27 cellular contexts compared by ENCODE assay signal in the genomic region with DNA sequence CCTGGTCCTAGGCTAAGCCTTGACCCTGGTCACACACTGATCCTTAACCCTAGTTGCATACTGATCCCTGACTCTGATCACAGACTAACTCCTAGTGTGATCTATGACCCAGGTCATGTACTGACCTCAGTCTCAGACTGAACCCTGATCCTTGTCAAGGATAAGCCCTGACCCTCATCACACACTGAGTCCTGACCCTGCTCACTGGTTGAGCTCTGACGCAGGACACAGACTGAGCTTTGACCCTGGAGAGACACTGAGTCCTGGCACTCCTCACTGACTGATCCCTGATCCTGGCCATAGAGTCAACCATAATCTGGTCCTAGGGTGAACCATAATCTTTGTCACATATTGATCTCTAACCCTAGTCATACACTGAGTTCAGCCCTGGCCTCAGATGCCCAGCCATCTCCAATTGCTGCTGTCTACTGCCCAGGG. TPM values are rescaled to one million over a fixed set of nuclear protein-coding genes. Genes with fewer than 3 reads are reported as not detected.
DNase-seq lines count a peak whose midpoint lies in the region; ATAC-seq and TF ChIP-seq lines count a peak whose summit lies in the region.
"Had no signal": no experiment of that assay in that cellular context is flagged by ENCODE, and none has a peak within 500 bp of the region (broad histone marks: within the 10 kb centered on the region; RNA-seq: fewer than 3 reads in every experiment).

No MANE protein-coding gene starts in this region.

- CTCF ChIA-PET in MCF 10A (lab: Yijun Ruan, JAX), result interaction anchor here (0.6 to 1.3 kb wide), 3 partner anchors 16 to 432 kb away, joined by 3 read pairs; no protein-coding TSS in a partner anchor
- CTCF ChIA-PET in mammary epithelial cell (lab: Charles Lee; ENCODE audit: low non-redundant PET), result no interaction called here
- CTCF ChIA-PET in GM10248 (lab: Yijun Ruan, JAX), result interaction anchor here (1.5 kb wide), 1 partner anchor 9 kb away, joined by 4 read pairs; no protein-coding TSS in a partner anchor

- POLR2A ChIA-PET in MCF 10A (lab: Yijun Ruan, JAX) (interaction anchor here (0.7 to 1.6 kb wide), 5 partner anchors 9 to 72 kb away, joined by 3 to 4 read pairs (median 3); no protein-coding TSS in a partner anchor), GM10248 (lab: Yijun Ruan, JAX) (no interaction called here)

- no peaks in the 10 kb centered on the region for H3K4me1 ChIP-seq in mammary epithelial cell (ENCODE audit: insufficient read depth, low read length)
- peaks cover 0 to 24% (median 0%) of the 10 kb centered on the region in 4 donors for H3K4me1 ChIP-seq in right lobe of liver
- H3K4me1 ChIP-seq in sigmoid colon, result peaks cover 0 to 74% (median 56%) of the 10 kb centered on the region in 4 donors
- H3K4me1 ChIP-seq in suprapubic skin, result peaks cover 24% of the 10 kb centered on the region
- H3K4me1 ChIP-seq: body of pancreas had no signal

- TF ChIP-seq POLR2A in right lobe of liver (IDR thresholded peaks at IDR 0.05), result no peak
- no peak for TF ChIP-seq POLR2A in sigmoid colon (IDR thresholded peaks at IDR 0.05)
- no peak for TF ChIP-seq POLR2A in suprapubic skin (IDR thresholded peaks at IDR 0.05)

- peaks cover 5% of the 10 kb centered on the region for H3K36me3 Mint-ChIP-seq in MCF 10A (ENCODE audit: insufficient read depth, unreplicated experiment)
- H3K36me3 Mint-ChIP-seq: activated naive CD4-positive, alpha-beta T cell treated with anti-CD3 and anti-CD28 coated beads, Interleukin-2, amount 10 ng/mL, durations not matched to agents 7 days and 5 days; type B pancreatic cell had no signal

- no peaks in the 10 kb centered on the region for H4K20me1 ChIP-seq in mammary epithelial cell (ENCODE audit: insufficient read depth, low read length)

- no peak overlapping the region for H3K4me3 ChIP-seq in mammary epithelial cell (replicated peaks in 1 of 3; ENCODE audit: insufficient read depth in 1 of 3, low read depth in 2 of 3, low read length in 3 of 3)
- H3K4me3 ChIP-seq in right lobe of liver, result no peak overlapping the region
- no peak overlapping the region for H3K4me3 ChIP-seq in sigmoid colon
- H3K4me3 ChIP-seq in suprapubic skin, result no peak overlapping the region
- H3K4me3 ChIP-seq: adrenal gland, body of pancreas had no signal

- WGBS in mammary epithelial cell (ENCODE audit: low coverage, missing lambda C conversion rate), result 100% methylated on average over 1 of the region's 1 CpG
- no CpG with 5 or more reads among the region's 1 CpG for WGBS in right lobe of liver (ENCODE audit: insufficient coverage, low coverage, low lambda C conversion rate, missing lambda C conversion rate)
- WGBS in sigmoid colon, 2 donors, result 69 to 89% methylated on average over 1 of the region's 1 CpG
- WGBS in suprapubic skin, result no CpG with 5 or more reads among the region's 1 CpG

- TF ChIP-seq EP300 in sigmoid colon (IDR thresholded peaks at IDR 0.05) (no peak), suprapubic skin (IDR thresholded peaks at IDR 0.05) (no peak)

- DNase-seq in MCF 10A (ENCODE audit: unreplicated experiment) (no peak), mammary epithelial cell (no peak), right lobe of liver (peak in 2 of 3 donors; percentile 80 to 86), sigmoid colon (peak; percentile 37), suprapubic skin (ENCODE audit: low spot score in 2 of 2) (no peak), GM10248 (ENCODE audit: extremely low spot score) (no peak)
- DNase-seq: activated CD4-positive, alpha-beta T cell treated with anti-CD3 and anti-CD28 coated beads for 36 hours; activated naive CD4-positive, alpha-beta T cell treated with anti-CD3 and anti-CD28 coated beads, Interleukin-2, amount 10 ng/mL, durations not matched to agents 7 days and 5 days; adrenal gland; body of pancreas; C1 segment of cervical spinal cord; HCEC 1CT; hypothalamus; IMR-90; mesenchymal stem cell; NCI-H1436 treated with DMSO at 0.1 percent for 48 hours; NCI-H2081 treated with DMSO at 0.1 percent for 48 hours; NCI-H526 treated with DMSO at 0.1 percent for 48 hours; SHP77; stimulated activated naive CD4-positive, alpha-beta T cell had no signal

- peaks cover 6% of the 10 kb centered on the region for H3K4me1 Mint-ChIP-seq in MCF 10A (ENCODE audit: insufficient read depth, unreplicated experiment)
- H3K4me1 Mint-ChIP-seq: activated CD4-positive, alpha-beta T cell treated with anti-CD3 and anti-CD28 coated beads for 36 hours; activated naive CD4-positive, alpha-beta T cell treated with anti-CD3 and anti-CD28 coated beads, Interleukin-2, amount 10 ng/mL, durations not matched to agents 7 days and 5 days; central memory CD8-positive, alpha-beta T cell had no signal

- H3K27ac Mint-ChIP-seq in MCF 10A (ENCODE audit: low read depth, unreplicated experiment), result peak overlapping the region; percentile 14
- H3K27ac Mint-ChIP-seq: activated CD4-positive, alpha-beta T cell treated with anti-CD3 and anti-CD28 coated beads for 36 hours; activated naive CD4-positive, alpha-beta T cell treated with anti-CD3 and anti-CD28 coated beads, Interleukin-2, amount 10 ng/mL, durations not matched to agents 7 days and 5 days; activated T-helper 17 cell treated with anti-CD3 and anti-CD28 coated beads, Interleukin-2, amount 50 U/mL, for 72 hours; type B pancreatic cell had no signal

- H3K27me3 ChIP-seq in mammary epithelial cell (ENCODE audit: insufficient read depth, low read length) (peaks cover 2% of the 10 kb centered on the region), right lobe of liver (no peaks in the 10 kb centered on the region), sigmoid colon (no peaks in the 10 kb centered on the region), suprapubic skin (peaks cover 6% of the 10 kb centered on the region)
- H3K27me3 ChIP-seq: adrenal gland, body of pancreas had no signal

- ATAC-seq in right lobe of liver, result peak; percentile 80 to 94 (median 83)
- no peak for ATAC-seq in GM19452 (IDR thresholded peaks at IDR 0.05; ENCODE audit: unreplicated experiment)
- no peak for ATAC-seq in HG03521 (IDR thresholded peaks at IDR 0.05; ENCODE audit: unreplicated experiment)
- ATAC-seq: activated CD4-positive, alpha-beta T cell treated with anti-CD3 and anti-CD28 coated beads for 36 hours; activated T-helper 17 cell treated with anti-CD3 and anti-CD28 coated beads, Interleukin-2, amount 50 U/mL, for 72 hours; body of pancreas had no signal

- H3K36me3 ChIP-seq in mammary epithelial cell (ENCODE audit: insufficient read depth, low read length) (no peaks in the 10 kb centered on the region), right lobe of liver (no peaks in the 10 kb centered on the region), sigmoid colon (no peaks in the 10 kb centered on the region), suprapubic skin (no peaks in the 10 kb centered on the region)
- H3K36me3 ChIP-seq: adrenal gland, neutrophil had no signal

- no peak overlapping the region for H3K4me3 Mint-ChIP-seq in MCF 10A (ENCODE audit: unreplicated experiment)
- H3K4me3 Mint-ChIP-seq: activated CD4-positive, alpha-beta T cell treated with anti-CD3 and anti-CD28 coated beads for 36 hours; activated naive CD4-positive, alpha-beta T cell treated with anti-CD3 and anti-CD28 coated beads, Interleukin-2, amount 10 ng/mL, durations not matched to agents 7 days and 5 days; activated T-helper 17 cell treated with anti-CD3 and anti-CD28 coated beads, Interleukin-2, amount 50 U/mL, for 72 hours; central memory CD8-positive, alpha-beta T cell; type B pancreatic cell had no signal

- TF ChIP-seq CTCF in MCF 10A (IDR thresholded peaks at IDR 0.05; ENCODE audit: unreplicated experiment) (no peak), mammary epithelial cell (conservative IDR thresholded peaks at IDR 0.05 in 1 of 2, IDR thresholded peaks at IDR 0.05 in 1 of 2; ENCODE audit: extremely low read depth in 1 of 2, insufficient read depth in 1 of 2, low read depth in 1 of 2, low read length in 2 of 2) (no peak), right lobe of liver (IDR thresholded peaks at IDR 0.05) (no peak), sigmoid colon (IDR thresholded peaks at IDR 0.05) (no peak), suprapubic skin (IDR thresholded peaks at IDR 0.05) (no peak), GM10248 (IDR thresholded peaks at IDR 0.05; ENCODE audit: control extremely low read depth, extremely low read depth, low read depth, missing control alignments) (no peak)

- H3K27me3 Mint-ChIP-seq in MCF 10A (ENCODE audit: insufficient read depth, unreplicated experiment), result no peaks in the 10 kb centered on the region

- intact Hi-C loops in MCF 10A (cut with micrococcal nuclease), result no loop called here
- intact Hi-C loops in mammary epithelial cell (cut with micrococcal nuclease), result no loop called here
- intact Hi-C loops in right lobe of liver (cut with DNase I), result no loop called here
- intact Hi-C loops in sigmoid colon (cut with DNase I), result loop anchor here (2.0 kb wide), 1 partner anchor 22 kb away; no protein-coding TSS in a partner anchor

- H3K9ac ChIP-seq in mammary epithelial cell (ENCODE audit: insufficient read depth, low read length), result no peak overlapping the region

- no peak overlapping the region for H2AFZ ChIP-seq in mammary epithelial cell (ENCODE audit: low read depth, low read length)

- H3K27ac ChIP-seq in mammary epithelial cell (ENCODE audit: insufficient read depth, low read depth, low read length), result no peak overlapping the region
- H3K27ac ChIP-seq in right lobe of liver, result peak overlapping the region in 1 of 3 donors; percentile 50
- peak overlapping the region; percentile 83 to 92 (median 86) for H3K27ac ChIP-seq in sigmoid colon
- H3K27ac ChIP-seq in suprapubic skin, result no peak overlapping the region
- H3K27ac ChIP-seq: body of pancreas, neutrophil had no signal

- dilution Hi-C loops in mammary epithelial cell (cut with HindIII; ENCODE audit: low sequenced_read_pairs), result no loop called here

- in situ Hi-C loops in mammary epithelial cell (cut with MboI; ENCODE audit: low sequenced_read_pairs in 2 of 2), result no loop called here

- H3K9me3 ChIP-seq in mammary epithelial cell (replicated peaks; ENCODE audit: insufficient read depth, low read length) (no peaks in the 10 kb centered on the region), right lobe of liver (no peaks in the 10 kb centered on the region), sigmoid colon (no peaks in the 10 kb centered on the region), suprapubic skin (no peaks in the 10 kb centered on the region)
- H3K9me3 ChIP-seq: adrenal gland, body of pancreas, neutrophil had no signal

- no peaks in the 10 kb centered on the region for H3K9me3 Mint-ChIP-seq in MCF 10A (ENCODE audit: unreplicated experiment)
- H3K9me3 Mint-ChIP-seq: activated naive CD4-positive, alpha-beta T cell treated with anti-CD3 and anti-CD28 coated beads, Interleukin-2, amount 10 ng/mL, durations not matched to agents 7 days and 5 days; activated T-helper 17 cell treated with anti-CD3 and anti-CD28 coated beads, Interleukin-2, amount 50 U/mL, for 72 hours; central memory CD8-positive, alpha-beta T cell; type B pancreatic cell had no signal

- H3K4me2 ChIP-seq in mammary epithelial cell (ENCODE audit: insufficient read depth, low read depth, low read length), result no peak overlapping the region

- H3K79me2 ChIP-seq in mammary epithelial cell (ENCODE audit: insufficient read depth, low read length), result no peaks in the 10 kb centered on the region

- BruUV-seq in MCF 10A (replicated peaks; lab: Mats Ljungman, UMichigan) (no TSS peak), mammary epithelial cell (replicated peaks; lab: Mats Ljungman, UMichigan) (no TSS peak)

RNA-seq across cellular contexts. Expression of gene KCNB1, which starts 37.9 kb away (rescaled TPM):
- total RNA-seq in MCF 10A (2022), result 2.8 and 3.0 TPM in 2 replicates
- under 1 TPM in 1 of 2 donors, not detected in 1; 0.17 TPM for total RNA-seq in mammary epithelial cell
- polyA plus RNA-seq in mammary epithelial cell, result 0.01 TPM
- not detected for polyA minus RNA-seq in mammary epithelial cell
- 1 to 10 TPM; 1.5 to 8.2 (median 3.8) TPM for total RNA-seq in right lobe of liver
- 10 to 100 TPM; 11.8 to 20.6 (median 18.8) TPM for total RNA-seq in sigmoid colon
- 1 to 10 TPM in 1 of 3 donors, under 1 TPM in 1, not detected in 1; under 0.01 to 2.5 TPM for polyA plus RNA-seq in sigmoid colon
- 1 to 10 TPM in 3 of 4 donors, under 1 TPM in 1; 0.91 to 4.0 (median 2.3) TPM for total RNA-seq in suprapubic skin
- total RNA-seq: activated CD4-positive, alpha-beta T cell treated with anti-CD3 and anti-CD28 coated beads for 36 hours; activated T-helper 17 cell treated with anti-CD3 and anti-CD28 coated beads, Interleukin-2, amount 50 U/mL, for 72 hours; dermis microvascular lymphatic vessel endothelial cell; IMR-90 had no signal

Comparison
In these comparisons a context has a peak if more than half of its experiments do, and no peak if none do; other contexts are left out.
1. DNase-seq: peak in right lobe of liver (2 of 3) and sigmoid colon (single experiment); none in MCF 10A (single experiment), mammary epithelial cell (single experiment), suprapubic skin (0 of 2) and GM10248 (single experiment).
2. H3K27ac ChIP-seq: peak in sigmoid colon (4 of 4); none in mammary epithelial cell (single experiment) and suprapubic skin (single experiment).
3. ATAC-seq: peak in right lobe of liver (4 of 4); none in GM19452 (single experiment) and HG03521 (single experiment).